Comparison of ENCODE assay signal across 1 cellular context in the genomic region with DNA sequence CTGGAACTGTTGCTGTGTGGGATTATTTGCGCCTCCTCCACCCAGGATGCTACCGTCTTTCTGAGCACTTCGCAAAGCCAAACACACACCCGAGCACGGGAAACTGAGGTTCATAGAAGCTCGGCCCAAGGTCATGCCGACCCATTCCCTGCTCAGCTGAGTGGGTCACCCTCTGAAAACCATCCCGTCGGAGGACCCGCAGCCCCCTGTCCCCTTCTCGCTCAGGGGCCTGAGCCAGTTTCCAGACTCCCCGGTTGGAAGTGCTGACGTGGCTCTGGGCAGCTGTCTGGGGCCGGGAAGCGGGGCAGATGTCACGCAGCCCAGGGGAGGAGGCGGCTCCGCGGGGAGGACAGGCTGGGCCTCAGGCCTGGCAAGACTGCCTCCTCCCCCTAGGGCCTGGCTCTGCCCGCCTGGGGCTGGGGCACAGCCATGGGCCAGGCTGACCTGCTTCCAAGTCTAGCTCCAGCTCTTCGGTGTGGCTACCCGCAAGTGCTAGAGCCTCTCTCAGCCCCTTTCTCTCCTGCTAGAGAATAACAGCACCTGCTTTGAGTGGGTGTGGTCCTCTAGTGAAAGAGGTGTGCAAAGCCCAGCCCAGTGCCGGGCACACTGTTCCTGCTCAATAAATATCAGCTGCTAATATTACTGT.
TF ChIP-seq lines count a peak whose summit lies in the region.

No MANE protein-coding gene starts in this region.

TF ChIP-seq in HepG2, 621 proteins besides CTCF, POLR2A, EP300 and RAD21 (continued from another document and continues in another):
- TF ChIP-seq, protein P1, sequence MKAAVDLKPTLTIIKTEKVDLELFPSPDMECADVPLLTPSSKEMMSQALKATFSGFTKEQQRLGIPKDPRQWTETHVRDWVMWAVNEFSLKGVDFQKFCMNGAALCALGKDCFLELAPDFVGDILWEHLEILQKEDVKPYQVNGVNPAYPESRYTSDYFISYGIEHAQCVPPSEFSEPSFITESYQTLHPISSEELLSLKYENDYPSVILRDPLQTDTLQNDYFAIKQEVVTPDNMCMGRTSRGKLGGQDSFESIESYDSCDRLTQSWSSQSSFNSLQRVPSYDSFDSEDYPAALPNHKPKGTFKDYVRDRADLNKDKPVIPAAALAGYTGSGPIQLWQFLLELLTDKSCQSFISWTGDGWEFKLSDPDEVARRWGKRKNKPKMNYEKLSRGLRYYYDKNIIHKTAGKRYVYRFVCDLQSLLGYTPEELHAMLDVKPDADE (CRISPR knock-in tag; IDR thresholded peaks at IDR 0.05), result no peak
- TF ChIP-seq, protein P2, sequence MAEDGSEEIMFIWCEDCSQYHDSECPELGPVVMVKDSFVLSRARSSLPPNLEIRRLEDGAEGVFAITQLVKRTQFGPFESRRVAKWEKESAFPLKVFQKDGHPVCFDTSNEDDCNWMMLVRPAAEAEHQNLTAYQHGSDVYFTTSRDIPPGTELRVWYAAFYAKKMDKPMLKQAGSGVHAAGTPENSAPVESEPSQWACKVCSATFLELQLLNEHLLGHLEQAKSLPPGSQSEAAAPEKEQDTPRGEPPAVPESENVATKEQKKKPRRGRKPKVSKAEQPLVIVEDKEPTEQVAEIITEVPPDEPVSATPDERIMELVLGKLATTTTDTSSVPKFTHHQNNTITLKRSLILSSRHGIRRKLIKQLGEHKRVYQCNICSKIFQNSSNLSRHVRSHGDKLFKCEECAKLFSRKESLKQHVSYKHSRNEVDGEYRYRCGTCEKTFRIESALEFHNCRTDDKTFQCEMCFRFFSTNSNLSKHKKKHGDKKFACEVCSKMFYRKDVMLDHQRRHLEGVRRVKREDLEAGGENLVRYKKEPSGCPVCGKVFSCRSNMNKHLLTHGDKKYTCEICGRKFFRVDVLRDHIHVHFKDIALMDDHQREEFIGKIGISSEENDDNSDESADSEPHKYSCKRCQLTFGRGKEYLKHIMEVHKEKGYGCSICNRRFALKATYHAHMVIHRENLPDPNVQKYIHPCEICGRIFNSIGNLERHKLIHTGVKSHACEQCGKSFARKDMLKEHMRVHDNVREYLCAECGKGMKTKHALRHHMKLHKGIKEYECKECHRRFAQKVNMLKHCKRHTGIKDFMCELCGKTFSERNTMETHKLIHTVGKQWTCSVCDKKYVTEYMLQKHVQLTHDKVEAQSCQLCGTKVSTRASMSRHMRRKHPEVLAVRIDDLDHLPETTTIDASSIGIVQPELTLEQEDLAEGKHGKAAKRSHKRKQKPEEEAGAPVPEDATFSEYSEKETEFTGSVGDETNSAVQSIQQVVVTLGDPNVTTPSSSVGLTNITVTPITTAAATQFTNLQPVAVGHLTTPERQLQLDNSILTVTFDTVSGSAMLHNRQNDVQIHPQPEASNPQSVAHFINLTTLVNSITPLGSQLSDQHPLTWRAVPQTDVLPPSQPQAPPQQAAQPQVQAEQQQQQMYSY (CRISPR knock-in tag; IDR thresholded peaks at IDR 0.05), result peak; percentile 82; the same call in 1 of the 2 replicates
- TF ChIP-seq ZZZ3 (CRISPR knock-in tag; IDR thresholded peaks at IDR 0.05; ENCODE audit: borderline replicate concordance), result no peak
- TF ChIP-seq TOPORS (CRISPR knock-in tag; IDR thresholded peaks at IDR 0.05), result no peak
- TF ChIP-seq, protein P3, sequence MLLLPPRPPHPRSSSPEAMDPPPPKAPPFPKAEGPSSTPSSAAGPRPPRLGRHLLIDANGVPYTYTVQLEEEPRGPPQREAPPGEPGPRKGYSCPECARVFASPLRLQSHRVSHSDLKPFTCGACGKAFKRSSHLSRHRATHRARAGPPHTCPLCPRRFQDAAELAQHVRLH (CRISPR knock-in tag; IDR thresholded peaks at IDR 0.05; ENCODE audit: borderline replicate concordance, low read depth), result 0 out of 2 replicates have a peak, but pooled peaks have one; percentile 21
- TF ChIP-seq YEATS2 (CRISPR knock-in tag; IDR thresholded peaks at IDR 0.05; ENCODE audit: borderline replicate concordance), result peak; percentile 39; the same call in 1 of the 2 replicates
- TF ChIP-seq, protein P4, sequence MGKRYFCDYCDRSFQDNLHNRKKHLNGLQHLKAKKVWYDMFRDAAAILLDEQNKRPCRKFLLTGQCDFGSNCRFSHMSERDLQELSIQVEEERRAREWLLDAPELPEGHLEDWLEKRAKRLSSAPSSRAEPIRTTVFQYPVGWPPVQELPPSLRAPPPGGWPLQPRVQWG (CRISPR knock-in tag; IDR thresholded peaks at IDR 0.05; ENCODE audit: borderline replicate concordance, low read depth), result no peak
- 0 out of 2 replicates have a peak, but pooled peaks have one; percentile 50 for TF ChIP-seq PAX8 (CRISPR knock-in tag; IDR thresholded peaks at IDR 0.05; ENCODE audit: borderline replicate concordance)
- TF ChIP-seq ZNF558 (CRISPR knock-in tag; IDR thresholded peaks at IDR 0.05; ENCODE audit: borderline replicate concordance), result 0 out of 2 replicates have a peak, but pooled peaks have one; percentile 64
- TF ChIP-seq, protein P5, sequence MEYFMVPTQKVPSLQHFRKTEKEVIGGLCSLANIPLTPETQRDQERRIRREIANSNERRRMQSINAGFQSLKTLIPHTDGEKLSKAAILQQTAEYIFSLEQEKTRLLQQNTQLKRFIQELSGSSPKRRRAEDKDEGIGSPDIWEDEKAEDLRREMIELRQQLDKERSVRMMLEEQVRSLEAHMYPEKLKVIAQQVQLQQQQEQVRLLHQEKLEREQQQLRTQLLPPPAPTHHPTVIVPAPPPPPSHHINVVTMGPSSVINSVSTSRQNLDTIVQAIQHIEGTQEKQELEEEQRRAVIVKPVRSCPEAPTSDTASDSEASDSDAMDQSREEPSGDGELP (IDR thresholded peaks at IDR 0.05; ENCODE audit: borderline replicate concordance, low read depth), result peak; percentile 73; the same call in 1 of the 2 replicates
- TF ChIP-seq, protein P6, sequence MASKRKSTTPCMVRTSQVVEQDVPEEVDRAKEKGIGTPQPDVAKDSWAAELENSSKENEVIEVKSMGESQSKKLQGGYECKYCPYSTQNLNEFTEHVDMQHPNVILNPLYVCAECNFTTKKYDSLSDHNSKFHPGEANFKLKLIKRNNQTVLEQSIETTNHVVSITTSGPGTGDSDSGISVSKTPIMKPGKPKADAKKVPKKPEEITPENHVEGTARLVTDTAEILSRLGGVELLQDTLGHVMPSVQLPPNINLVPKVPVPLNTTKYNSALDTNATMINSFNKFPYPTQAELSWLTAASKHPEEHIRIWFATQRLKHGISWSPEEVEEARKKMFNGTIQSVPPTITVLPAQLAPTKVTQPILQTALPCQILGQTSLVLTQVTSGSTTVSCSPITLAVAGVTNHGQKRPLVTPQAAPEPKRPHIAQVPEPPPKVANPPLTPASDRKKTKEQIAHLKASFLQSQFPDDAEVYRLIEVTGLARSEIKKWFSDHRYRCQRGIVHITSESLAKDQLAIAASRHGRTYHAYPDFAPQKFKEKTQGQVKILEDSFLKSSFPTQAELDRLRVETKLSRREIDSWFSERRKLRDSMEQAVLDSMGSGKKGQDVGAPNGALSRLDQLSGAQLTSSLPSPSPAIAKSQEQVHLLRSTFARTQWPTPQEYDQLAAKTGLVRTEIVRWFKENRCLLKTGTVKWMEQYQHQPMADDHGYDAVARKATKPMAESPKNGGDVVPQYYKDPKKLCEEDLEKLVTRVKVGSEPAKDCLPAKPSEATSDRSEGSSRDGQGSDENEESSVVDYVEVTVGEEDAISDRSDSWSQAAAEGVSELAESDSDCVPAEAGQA (IDR thresholded peaks at IDR 0.05; ENCODE audit: low read depth), result no peak
- TF ChIP-seq, protein P6 (CRISPR knock-in tag; IDR thresholded peaks at IDR 0.05; ENCODE audit: borderline replicate concordance), result no peak
- TF ChIP-seq ARNTL (CRISPR knock-in tag; IDR thresholded peaks at IDR 0.05), result 0 out of 2 replicates have a peak, but pooled peaks have one; percentile 17
- TF ChIP-seq KDM5A (IDR thresholded peaks at IDR 0.05; ENCODE audit: borderline replicate concordance, low read length), result no peak
- TF ChIP-seq, protein P7, sequence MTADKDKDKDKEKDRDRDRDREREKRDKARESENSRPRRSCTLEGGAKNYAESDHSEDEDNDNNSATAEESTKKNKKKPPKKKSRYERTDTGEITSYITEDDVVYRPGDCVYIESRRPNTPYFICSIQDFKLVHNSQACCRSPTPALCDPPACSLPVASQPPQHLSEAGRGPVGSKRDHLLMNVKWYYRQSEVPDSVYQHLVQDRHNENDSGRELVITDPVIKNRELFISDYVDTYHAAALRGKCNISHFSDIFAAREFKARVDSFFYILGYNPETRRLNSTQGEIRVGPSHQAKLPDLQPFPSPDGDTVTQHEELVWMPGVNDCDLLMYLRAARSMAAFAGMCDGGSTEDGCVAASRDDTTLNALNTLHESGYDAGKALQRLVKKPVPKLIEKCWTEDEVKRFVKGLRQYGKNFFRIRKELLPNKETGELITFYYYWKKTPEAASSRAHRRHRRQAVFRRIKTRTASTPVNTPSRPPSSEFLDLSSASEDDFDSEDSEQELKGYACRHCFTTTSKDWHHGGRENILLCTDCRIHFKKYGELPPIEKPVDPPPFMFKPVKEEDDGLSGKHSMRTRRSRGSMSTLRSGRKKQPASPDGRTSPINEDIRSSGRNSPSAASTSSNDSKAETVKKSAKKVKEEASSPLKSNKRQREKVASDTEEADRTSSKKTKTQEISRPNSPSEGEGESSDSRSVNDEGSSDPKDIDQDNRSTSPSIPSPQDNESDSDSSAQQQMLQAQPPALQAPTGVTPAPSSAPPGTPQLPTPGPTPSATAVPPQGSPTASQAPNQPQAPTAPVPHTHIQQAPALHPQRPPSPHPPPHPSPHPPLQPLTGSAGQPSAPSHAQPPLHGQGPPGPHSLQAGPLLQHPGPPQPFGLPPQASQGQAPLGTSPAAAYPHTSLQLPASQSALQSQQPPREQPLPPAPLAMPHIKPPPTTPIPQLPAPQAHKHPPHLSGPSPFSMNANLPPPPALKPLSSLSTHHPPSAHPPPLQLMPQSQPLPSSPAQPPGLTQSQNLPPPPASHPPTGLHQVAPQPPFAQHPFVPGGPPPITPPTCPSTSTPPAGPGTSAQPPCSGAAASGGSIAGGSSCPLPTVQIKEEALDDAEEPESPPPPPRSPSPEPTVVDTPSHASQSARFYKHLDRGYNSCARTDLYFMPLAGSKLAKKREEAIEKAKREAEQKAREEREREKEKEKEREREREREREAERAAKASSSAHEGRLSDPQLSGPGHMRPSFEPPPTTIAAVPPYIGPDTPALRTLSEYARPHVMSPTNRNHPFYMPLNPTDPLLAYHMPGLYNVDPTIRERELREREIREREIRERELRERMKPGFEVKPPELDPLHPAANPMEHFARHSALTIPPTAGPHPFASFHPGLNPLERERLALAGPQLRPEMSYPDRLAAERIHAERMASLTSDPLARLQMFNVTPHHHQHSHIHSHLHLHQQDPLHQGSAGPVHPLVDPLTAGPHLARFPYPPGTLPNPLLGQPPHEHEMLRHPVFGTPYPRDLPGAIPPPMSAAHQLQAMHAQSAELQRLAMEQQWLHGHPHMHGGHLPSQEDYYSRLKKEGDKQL (CRISPR knock-in tag; IDR thresholded peaks at IDR 0.05; ENCODE audit: low read depth), result no peak
- TF ChIP-seq ZBTB1 (CRISPR knock-in tag; IDR thresholded peaks at IDR 0.05; ENCODE audit: borderline replicate concordance), result no peak
- no peak for TF ChIP-seq CC2D1A (CRISPR knock-in tag; IDR thresholded peaks at IDR 0.05)
- TF ChIP-seq MBNL3 (CRISPR knock-in tag; conservative IDR thresholded peaks at IDR 0.05), result no peak
- no peak; the same call in 1 of the 2 replicates for TF ChIP-seq HOXA5 (CRISPR knock-in tag; IDR thresholded peaks at IDR 0.05)
- TF ChIP-seq RBFOX2 (IDR thresholded peaks at IDR 0.05; ENCODE audit: low read depth, low read length), result peak; percentile 1; the same call in 1 of the 2 replicates
- TF ChIP-seq, protein P8, sequence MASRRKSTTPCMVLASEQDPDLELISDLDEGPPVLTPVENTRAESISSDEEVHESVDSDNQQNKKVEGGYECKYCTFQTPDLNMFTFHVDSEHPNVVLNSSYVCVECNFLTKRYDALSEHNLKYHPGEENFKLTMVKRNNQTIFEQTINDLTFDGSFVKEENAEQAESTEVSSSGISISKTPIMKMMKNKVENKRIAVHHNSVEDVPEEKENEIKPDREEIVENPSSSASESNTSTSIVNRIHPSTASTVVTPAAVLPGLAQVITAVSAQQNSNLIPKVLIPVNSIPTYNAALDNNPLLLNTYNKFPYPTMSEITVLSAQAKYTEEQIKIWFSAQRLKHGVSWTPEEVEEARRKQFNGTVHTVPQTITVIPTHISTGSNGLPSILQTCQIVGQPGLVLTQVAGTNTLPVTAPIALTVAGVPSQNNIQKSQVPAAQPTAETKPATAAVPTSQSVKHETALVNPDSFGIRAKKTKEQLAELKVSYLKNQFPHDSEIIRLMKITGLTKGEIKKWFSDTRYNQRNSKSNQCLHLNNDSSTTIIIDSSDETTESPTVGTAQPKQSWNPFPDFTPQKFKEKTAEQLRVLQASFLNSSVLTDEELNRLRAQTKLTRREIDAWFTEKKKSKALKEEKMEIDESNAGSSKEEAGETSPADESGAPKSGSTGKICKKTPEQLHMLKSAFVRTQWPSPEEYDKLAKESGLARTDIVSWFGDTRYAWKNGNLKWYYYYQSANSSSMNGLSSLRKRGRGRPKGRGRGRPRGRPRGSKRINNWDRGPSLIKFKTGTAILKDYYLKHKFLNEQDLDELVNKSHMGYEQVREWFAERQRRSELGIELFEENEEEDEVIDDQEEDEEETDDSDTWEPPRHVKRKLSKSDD (CRISPR knock-in tag; IDR thresholded peaks at IDR 0.05; ENCODE audit: low read depth), result no peak
- TF ChIP-seq TSC22D2 (CRISPR knock-in tag; IDR thresholded peaks at IDR 0.05; ENCODE audit: borderline replicate concordance), result no peak
- peak; percentile 86 to 91 for TF ChIP-seq MAFK (conservative IDR thresholded peaks at IDR 0.05 in 1 of 2, IDR thresholded peaks at IDR 0.05 in 1 of 2; ENCODE audit: low read length in 2 of 2)
- TF ChIP-seq, protein P9, sequence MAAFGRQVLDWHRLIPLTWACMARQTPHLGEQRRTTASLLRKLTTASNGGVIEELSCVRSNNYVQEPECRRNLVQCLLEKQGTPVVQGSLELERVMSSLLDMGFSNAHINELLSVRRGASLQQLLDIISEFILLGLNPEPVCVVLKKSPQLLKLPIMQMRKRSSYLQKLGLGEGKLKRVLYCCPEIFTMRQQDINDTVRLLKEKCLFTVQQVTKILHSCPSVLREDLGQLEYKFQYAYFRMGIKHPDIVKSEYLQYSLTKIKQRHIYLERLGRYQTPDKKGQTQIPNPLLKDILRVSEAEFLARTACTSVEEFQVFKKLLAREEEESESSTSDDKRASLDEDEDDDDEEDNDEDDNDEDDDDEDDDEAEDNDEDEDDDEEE (CRISPR knock-in tag; IDR thresholded peaks at IDR 0.05), result peak; percentile 60; the same call in 1 of the 2 replicates
- no peak for TF ChIP-seq ZNF337 (CRISPR knock-in tag; IDR thresholded peaks at IDR 0.05; ENCODE audit: borderline replicate concordance, low read depth)
- TF ChIP-seq ZNF772 (CRISPR knock-in tag; IDR thresholded peaks at IDR 0.05), result no peak
- no peak for TF ChIP-seq ZNF530 (CRISPR knock-in tag; IDR thresholded peaks at IDR 0.05; ENCODE audit: low read depth)
- no peak for TF ChIP-seq ZNF614 (CRISPR knock-in tag; IDR thresholded peaks at IDR 0.05; ENCODE audit: borderline replicate concordance)
